8 cellular contexts compared by ENCODE assay signal in genomic region chr6:119545245-119545644, GRCh38.
"Had no signal": no experiment of that assay in that cellular context is flagged by ENCODE, and none has a peak within 500 bp of the region (broad histone marks: within the 10 kb centered on the region; RNA-seq: fewer than 3 reads in every experiment).

No MANE protein-coding gene starts in this region.

- FAIRE-seq: HepG2 had no signal

- H3K4me3 ChIP-seq: HAP-1 had no signal

- H3K27ac Mint-ChIP-seq: HFFc6, IgD-negative memory B cell had no signal

- H3K27me3 Mint-ChIP-seq: IgD-negative memory B cell had no signal

- H3K9me3 Mint-ChIP-seq: HFFc6 had no signal

- H3K4me1 Mint-ChIP-seq: IgD-negative memory B cell had no signal

- H3K36me3 ChIP-seq: HAP-1 had no signal

- H3K4me3 Mint-ChIP-seq: HFFc6, IgD-negative memory B cell had no signal

- ATAC-seq: HCT116, HepG2 had no signal

- DNase-seq: GOT3, H7, HFFc6, KG1 had no signal
